ENCODE assay signal across 8 cellular contexts in the genomic region with DNA sequence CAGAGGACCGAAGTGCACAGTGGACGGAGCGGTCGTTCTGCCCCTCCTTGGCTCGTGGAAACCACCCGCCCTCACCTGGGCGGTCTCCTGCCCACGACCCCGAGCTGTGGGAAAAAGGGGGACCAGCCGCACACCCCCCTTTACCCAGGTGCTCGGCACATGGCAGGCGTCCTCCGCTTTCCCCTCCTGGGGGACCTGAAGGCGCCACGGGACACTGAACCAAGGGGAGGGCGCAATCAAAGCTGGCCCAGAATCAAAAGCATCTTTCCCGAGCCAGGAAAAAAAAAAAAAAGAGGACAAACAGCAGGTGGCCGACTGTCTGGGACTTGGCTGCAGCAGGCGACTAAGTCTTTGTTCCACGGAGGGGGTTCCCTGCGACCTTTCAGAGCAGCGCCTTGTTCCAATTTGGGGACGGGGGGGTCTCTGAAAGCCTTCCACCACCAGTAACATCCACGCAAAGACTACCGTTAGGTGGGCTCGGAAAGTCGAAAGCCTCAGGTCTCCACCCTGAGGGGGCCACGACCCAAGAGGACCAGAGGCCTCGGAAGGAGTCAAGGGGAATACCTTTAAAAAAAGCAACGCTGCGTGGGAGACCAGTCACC. TPM values are rescaled to one million over a fixed set of nuclear protein-coding genes. Genes with fewer than 3 reads are reported as not detected.
DNase-seq lines count a peak whose midpoint lies in the region; ATAC-seq and TF ChIP-seq lines count a peak whose summit lies in the region.

No MANE protein-coding gene starts in this region.

- TF ChIP-seq POLR2A in gastroesophageal sphincter (IDR thresholded peaks at IDR 0.05) (no peak), sigmoid colon (IDR thresholded peaks at IDR 0.05) (no peak)

- no peaks in the 10 kb centered on the region for H3K9me3 Mint-ChIP-seq in activated CD4-positive, alpha-beta T cell treated with anti-CD3 and anti-CD28 coated beads, Interleukin-2, amount 10 ng/mL, durations not matched to agents 7 days and 5 days

- peaks cover 21% of the 10 kb centered on the region for H3K4me1 Mint-ChIP-seq in activated CD4-positive, alpha-beta T cell treated with anti-CD3 and anti-CD28 coated beads, Interleukin-2, amount 10 ng/mL, durations not matched to agents 7 days and 5 days

- peaks cover 18 to 37% (median 27%) of the 10 kb centered on the region in 10 experiments for H3K4me1 ChIP-seq in BLaER1 treated with 17β-estradiol and CSF1 and Interleukin-3, amounts not matched to agents 10 nM and 100 nM
- peaks cover 0 to 35% (median 15%) of the 10 kb centered on the region in 3 donors for H3K4me1 ChIP-seq in gastroesophageal sphincter
- H3K4me1 ChIP-seq in sigmoid colon: peaks cover 0 to 39% (median 26%) of the 10 kb centered on the region in 4 donors

- peaks cover 26 to 62% (median 45%) of the 10 kb centered on the region in 11 experiments; a peak in 20 of 22 replicates for H4K20me1 ChIP-seq in BLaER1 treated with 17β-estradiol and CSF1 and Interleukin-3, amounts not matched to agents 10 nM and 100 nM

- DNase-seq in HL-60 (ENCODE audit: low read depth in 1 of 2, low spot score in 1 of 2) (no peak), sigmoid colon (no peak), activated gamma-delta T cell (lab: John Stamatoyannopoulos, UW) (no peak)
- no peak for DNase-seq in activated CD4-positive, alpha-beta T cell treated with anti-CD3 and anti-CD28 coated beads, Interleukin-2, amount 10 ng/mL, durations not matched to agents 7 days and 5 days

- peak overlapping the region; percentile 96 to 100 (median 99) for H3K9ac ChIP-seq in BLaER1 treated with 17β-estradiol and CSF1 and Interleukin-3, amounts not matched to agents 10 nM and 100 nM

- peaks cover 2% of the 10 kb centered on the region for H3K36me3 Mint-ChIP-seq in activated CD4-positive, alpha-beta T cell treated with anti-CD3 and anti-CD28 coated beads, Interleukin-2, amount 10 ng/mL, durations not matched to agents 7 days and 5 days (ENCODE audit: low read depth)

- TF ChIP-seq EP300 in gastroesophageal sphincter (IDR thresholded peaks at IDR 0.05) (no peak), sigmoid colon (IDR thresholded peaks at IDR 0.05) (no peak)

- TF ChIP-seq CTCF in HL-60 (IDR thresholded peaks at IDR 0.05; ENCODE audit: insufficient read depth, low read length) (no peak), gastroesophageal sphincter (IDR thresholded peaks at IDR 0.05) (no peak), sigmoid colon (IDR thresholded peaks at IDR 0.05) (no peak)

- whole genome bisulfite sequencing in gastroesophageal sphincter (ENCODE audit: low coverage in 1 of 2), 2 donors: 0 to 3% methylated on average over 4 to 6 of the region's 31 CpGs
- WGBS in sigmoid colon, 2 donors: 1 to 2% methylated on average over 31 of the region's 31 CpGs

- peak overlapping the region; percentile 93 for H3K27ac Mint-ChIP-seq in activated CD4-positive, alpha-beta T cell treated with anti-CD3 and anti-CD28 coated beads, Interleukin-2, amount 10 ng/mL, durations not matched to agents 7 days and 5 days

- POLR2A ChIA-PET in activated CD4-positive, alpha-beta T cell treated with anti-CD3 and anti-CD28 coated beads, Interleukin-2, amount 10 ng/mL, durations not matched to agents 7 days and 5 days (lab: Charles Lee): no interaction called here

- H3K27me3 ChIP-seq in BLaER1 treated with 17β-estradiol and CSF1 and Interleukin-3, amounts not matched to agents 10 nM and 100 nM: no peaks in the 10 kb centered on the region
- H3K27me3 ChIP-seq in HL-60 (ENCODE audit: insufficient read depth, poor library complexity, severe bottlenecking): no peaks in the 10 kb centered on the region
- H3K27me3 ChIP-seq in gastroesophageal sphincter: no peaks in the 10 kb centered on the region
- no peaks in the 10 kb centered on the region for H3K27me3 ChIP-seq in sigmoid colon

- peak overlapping the region; percentile 85 to 100 (median 94) for H3K4me2 ChIP-seq in BLaER1 treated with 17β-estradiol and CSF1 and Interleukin-3, amounts not matched to agents 10 nM and 100 nM

- peak overlapping the region; percentile 81 to 99 (median 94) for H3K4me3 ChIP-seq in BLaER1 treated with 17β-estradiol and CSF1 and Interleukin-3, amounts not matched to agents 10 nM and 100 nM
- H3K4me3 ChIP-seq in HL-60 (replicated peaks; ENCODE audit: insufficient read depth, low read length): peak overlapping the region; percentile 67
- peak overlapping the region; percentile 73 to 93 for H3K4me3 ChIP-seq in gastroesophageal sphincter
- H3K4me3 ChIP-seq in sigmoid colon: peak overlapping the region; percentile 46 to 83 (median 79)

- CTCF ChIA-PET in activated CD4-positive, alpha-beta T cell treated with anti-CD3 and anti-CD28 coated beads, Interleukin-2, amount 10 ng/mL, durations not matched to agents 7 days and 5 days (lab: Charles Lee): interaction anchor here (0.8 to 1.5 kb wide), 3 partner anchors 14 to 134 kb away, joined by 3 to 4 read pairs (median 3); partner anchors contain the start of gene UQCR11

- H3K27ac ChIP-seq in BLaER1 treated with 17β-estradiol and CSF1 and Interleukin-3, amounts not matched to agents 10 nM and 100 nM: peak overlapping the region; percentile 96 to 100 (median 99)
- H3K27ac ChIP-seq in HL-60 (replicated peaks) (peak overlapping the region; percentile 99), gastroesophageal sphincter (peak overlapping the region; percentile 82 to 100 (median 97)), sigmoid colon (peak overlapping the region; percentile 89 to 99 (median 94))

- peaks cover 19 to 67% (median 45%) of the 10 kb centered on the region in 11 experiments for H3K36me3 ChIP-seq in BLaER1 treated with 17β-estradiol and CSF1 and Interleukin-3, amounts not matched to agents 10 nM and 100 nM
- H3K36me3 ChIP-seq in gastroesophageal sphincter (peaks cover 0 to 17% of the 10 kb centered on the region in 2 donors), sigmoid colon (peaks cover 0 to 16% (median 5%) of the 10 kb centered on the region in 4 donors)

- peak overlapping the region; percentile 86 for H3K4me3 Mint-ChIP-seq in activated CD4-positive, alpha-beta T cell treated with anti-CD3 and anti-CD28 coated beads, Interleukin-2, amount 10 ng/mL, durations not matched to agents 7 days and 5 days

- ATAC-seq in gastroesophageal sphincter: no peak
- ATAC-seq in GM19328 (IDR thresholded peaks at IDR 0.05; ENCODE audit: unreplicated experiment): no peak
- no peak for ATAC-seq in GM19467 (IDR thresholded peaks at IDR 0.05; ENCODE audit: unreplicated experiment)

- H3K9me3 ChIP-seq in BLaER1 treated with 17β-estradiol and CSF1 and Interleukin-3, amounts not matched to agents 10 nM and 100 nM (replicated peaks in 1 of 11): no peaks in the 10 kb centered on the region
- no peaks in the 10 kb centered on the region for H3K9me3 ChIP-seq in gastroesophageal sphincter
- H3K9me3 ChIP-seq in sigmoid colon: no peaks in the 10 kb centered on the region

- intact Hi-C loops in sigmoid colon (cut with DNase I): loop anchor here (2.0 kb wide), 1 partner anchor 23 kb away; the partner anchor contains the start of gene MEX3D

- H3K27me3 Mint-ChIP-seq in activated CD4-positive, alpha-beta T cell treated with anti-CD3 and anti-CD28 coated beads, Interleukin-2, amount 10 ng/mL, durations not matched to agents 7 days and 5 days: no peaks in the 10 kb centered on the region

RNA-seq across cellular contexts. Expression of gene MBD3, which starts 1.1 kb away (rescaled TPM):
- 10 to 100 TPM; 76.2 to 93.3 TPM for total RNA-seq in activated CD4-positive, alpha-beta T cell treated with anti-CD3 and anti-CD28 coated beads, Interleukin-2, amount 10 ng/mL, durations not matched to agents 7 days and 5 days
- total RNA-seq in gastroesophageal sphincter: 100 to 1,000 TPM in 1 of 4 donors, 10 to 100 TPM in 3; 80.3 to 159 (median 95.7) TPM
- 10 to 100 TPM; 52.3 to 88.6 (median 71.3) TPM for total RNA-seq in sigmoid colon
- 100 to 1,000 TPM in 1 of 3 donors, 10 to 100 TPM in 2; 26.1 to 105 (median 33.0) TPM for polyA plus RNA-seq in sigmoid colon

RNA-seq across cellular contexts. Expression of gene UQCR11, which starts 13.7 kb away (rescaled TPM):
- 100 to 1,000 TPM; 144 to 184 TPM for total RNA-seq in activated CD4-positive, alpha-beta T cell treated with anti-CD3 and anti-CD28 coated beads, Interleukin-2, amount 10 ng/mL, durations not matched to agents 7 days and 5 days
- total RNA-seq in gastroesophageal sphincter (100 to 1,000 TPM in 1 of 4 donors, 10 to 100 TPM in 3; 78.2 to 102 (median 92.4) TPM), sigmoid colon (100 to 1,000 TPM in 3 of 4 donors, 10 to 100 TPM in 1; 81.1 to 176 (median 122) TPM)
- 100 to 1,000 TPM; 158 to 339 (median 330) TPM for polyA plus RNA-seq in sigmoid colon

RNA-seq across cellular contexts. Expression of gene MEX3D, which starts 23.4 kb away (rescaled TPM):
- total RNA-seq in activated CD4-positive, alpha-beta T cell treated with anti-CD3 and anti-CD28 coated beads, Interleukin-2, amount 10 ng/mL, durations not matched to agents 7 days and 5 days: 10 to 100 TPM in 1 of 2 experiments, 1 to 10 TPM in 1; 10.0 to 12.1 TPM
- total RNA-seq in gastroesophageal sphincter (10 to 100 TPM; 18.8 to 47.8 (median 28.7) TPM), sigmoid colon (10 to 100 TPM in 3 of 4 donors, 1 to 10 TPM in 1; 7.4 to 16.1 (median 12.9) TPM)
- polyA plus RNA-seq in sigmoid colon: 10 to 100 TPM in 1 of 3 donors, 1 to 10 TPM in 2; 4.8 to 10.3 (median 5.1) TPM
